19 cellular contexts compared by ENCODE assay signal in the genomic region with DNA sequence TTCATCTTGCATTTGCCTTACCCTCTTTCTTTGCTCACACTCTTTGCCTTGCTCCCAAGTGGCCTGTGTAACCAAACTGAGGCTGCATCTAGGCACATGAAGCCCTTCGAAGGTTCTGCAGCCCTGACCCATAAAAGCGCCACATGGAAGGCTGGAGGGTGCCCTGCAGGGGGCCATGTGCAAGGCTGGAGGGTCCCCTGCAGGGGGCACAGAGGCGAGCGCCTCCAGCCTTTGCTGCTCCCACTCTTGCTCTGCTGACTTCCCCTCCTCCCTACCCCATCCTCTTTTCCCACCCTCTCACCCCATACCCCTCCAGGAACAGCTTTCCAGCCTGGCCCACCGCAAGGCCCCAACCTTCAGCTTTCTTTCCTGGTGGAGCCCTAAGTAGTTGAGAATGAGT.
"Had no signal": no experiment of that assay in that cellular context is flagged by ENCODE, and none has a peak within 500 bp of the region (broad histone marks: within the 10 kb centered on the region; RNA-seq: fewer than 3 reads in every experiment).

No MANE protein-coding gene starts in this region.

- DNase-seq: dermis blood vessel endothelial cell; effector memory CD8-positive, alpha-beta T cell; hypothalamus; immature natural killer cell; islet precursor cell; mucosa of descending colon; naive B cell; sigmoid colon; stimulated activated CD4-positive, alpha-beta T cell treated with anti-CD3 and anti-CD28 coated beads, Interleukin-4, amount 100 ng/mL, for 4 hours; thyroid gland; trophoblast cell had no signal

- H3K4me3 ChIP-seq: coronary artery, lung, mucosa of descending colon, neural progenitor cell, prostate gland, right atrium auricular region, sigmoid colon, thyroid gland had no signal

- H3K9ac ChIP-seq: neural progenitor cell had no signal

- H3K27me3 ChIP-seq: right atrium auricular region, thyroid gland had no signal

- H3K9me3 ChIP-seq: mucosa of descending colon, prostate gland, right atrium auricular region, sigmoid colon, thyroid gland had no signal

- H2AFZ ChIP-seq: neural progenitor cell had no signal

- FAIRE-seq: frontal cortex had no signal

- ATAC-seq: effector memory CD8-positive, alpha-beta T cell; left lobe of liver; mucosa of descending colon; stimulated activated memory B cell treated with anti-CD40 and anti-IgM and Interleukin-4, amounts not matched to agents 10 μg/mL and 1 μg/mL and 100 μg/mL, for 72 hours had no signal

- H3K36me3 ChIP-seq: neural progenitor cell, prostate gland, right atrium auricular region, sigmoid colon, thyroid gland had no signal

- H3K4me2 ChIP-seq: neural progenitor cell had no signal

- H3K4me1 ChIP-seq: prostate gland, right atrium auricular region, sigmoid colon had no signal

- H3K27ac ChIP-seq: coronary artery, neural progenitor cell, prostate gland, right atrium auricular region, sigmoid colon, thyroid gland had no signal
